Comparison of ENCODE assay signal across 14 cellular contexts in genomic region chr3:153979419-153980251, GRCh38.
DNase-seq lines count a peak whose midpoint lies in the region; ATAC-seq and TF ChIP-seq lines count a peak whose summit lies in the region.
"Had no signal": no experiment of that assay in that cellular context is flagged by ENCODE, and none has a peak within 500 bp of the region (broad histone marks: within the 10 kb centered on the region; RNA-seq: fewer than 3 reads in every experiment).

No MANE protein-coding gene starts in this region.

- no peaks in the 10 kb centered on the region for H3K79me1 ChIP-seq in neuronal stem cell (ENCODE audit: low read depth, low read length)

- no peak overlapping the region for H3K14ac ChIP-seq in neuronal stem cell (ENCODE audit: low read length)

- H3K27ac ChIP-seq in WERI-Rb-1 (peak overlapping the region; percentile 21; the same call in 1 of the 2 replicates), esophagus squamous epithelium (peak overlapping the region; percentile 73 to 91 (median 90)), neuronal stem cell (replicated peaks; ENCODE audit: low read length) (no peak overlapping the region)
- H3K27ac ChIP-seq: C4-2B had no signal

- no peak overlapping the region for H3K18ac ChIP-seq in neuronal stem cell (ENCODE audit: low read length)

- no peak overlapping the region for H3K4ac ChIP-seq in neuronal stem cell (ENCODE audit: low read length)

- no peak overlapping the region for H4K91ac ChIP-seq in neuronal stem cell (ENCODE audit: low read depth, low read length, poor library complexity)

- peak overlapping the region; percentile 9 for H2BK15ac ChIP-seq in neuronal stem cell (ENCODE audit: low read length)

- H3K4me1 ChIP-seq in esophagus squamous epithelium, result peaks cover 6 to 58% (median 22%) of the 10 kb centered on the region in 3 donors
- peaks cover 3 to 6% of the 10 kb centered on the region in 2 donors for H3K4me1 ChIP-seq in neuronal stem cell (ENCODE audit: control insufficient read depth in 2 of 2, insufficient read depth in 1 of 2, low read depth in 1 of 2, low read length in 2 of 2)

- H3K4me2 ChIP-seq in neuronal stem cell (ENCODE audit: insufficient read depth, low read length, poor library complexity, severe bottlenecking), result no peak overlapping the region

- no peak overlapping the region for H2AFZ ChIP-seq in neuronal stem cell (ENCODE audit: low read length)

- TF ChIP-seq CTCF in WERI-Rb-1 (IDR thresholded peaks at IDR 0.05; ENCODE audit: low read depth, low read length) (no peak), esophagus squamous epithelium (IDR thresholded peaks at IDR 0.05) (no peak)

- H3K9me3 ChIP-seq in WERI-Rb-1 (ENCODE audit: severe bottlenecking) (peaks cover 2% of the 10 kb centered on the region), esophagus squamous epithelium (no peaks in the 10 kb centered on the region), neuronal stem cell (replicated peaks in 1 of 2; ENCODE audit: control insufficient read depth in 2 of 2, insufficient read depth in 1 of 2, low read depth in 1 of 2, low read length in 2 of 2) (no peaks in the 10 kb centered on the region)

- H3K4me3 ChIP-seq in WERI-Rb-1 (ENCODE audit: low read depth, low read length) (no peak overlapping the region), esophagus squamous epithelium (peak overlapping the region; percentile 34 to 56 (median 43)), neuronal stem cell (ENCODE audit: low read length in 2 of 2) (no peak overlapping the region)

- ATAC-seq in GM21825 (IDR thresholded peaks at IDR 0.05; ENCODE audit: unreplicated experiment), result no peak
- ATAC-seq: SK-N-SH treated with all-trans-retinoic acid at 6 μM for 48 hours had no signal

- DNase-seq in DMS53 treated with DMSO at 0.1 percent for 48 hours (lab: John Stamatoyannopoulos, UW; ENCODE audit: unreplicated experiment) (peak; percentile 8), WERI-Rb-1 (no peak), esophagus squamous epithelium (lab: John Stamatoyannopoulos, UW) (no peak), neuronal stem cell (ENCODE audit: low spot score) (no peak), epidermal melanocyte (ENCODE audit: insufficient read length, low spot score) (no peak), GF-D8 (lab: John Stamatoyannopoulos, UW) (no peak)
- DNase-seq: DMS 273 treated with DMSO at 0.1 percent for 48 hours, KG1, NCI-H1417 treated with DMSO at 0.1 percent for 48 hours, NCI-H510A treated with DMSO at 0.1 percent for 48 hours, SHP77 treated with DMSO at 0.1 percent for 48 hours had no signal

- no peak overlapping the region for H2AK5ac ChIP-seq in neuronal stem cell (ENCODE audit: low read depth, low read length)

- H2BK120ac ChIP-seq in neuronal stem cell (ENCODE audit: low read depth, low read length), result no peak overlapping the region

- peak in 2 of 4 donors; percentile 25 to 34 for TF ChIP-seq POLR2A in esophagus squamous epithelium (IDR thresholded peaks at IDR 0.05)

- H4K8ac ChIP-seq in neuronal stem cell (ENCODE audit: low read depth, low read length), result no peak overlapping the region

- intact Hi-C loops in esophagus squamous epithelium (cut with DNase I), result no loop called here

- H3K27me3 ChIP-seq in WERI-Rb-1 (ENCODE audit: insufficient read depth, low read depth, severe bottlenecking) (no peaks in the 10 kb centered on the region), esophagus squamous epithelium (no peaks in the 10 kb centered on the region), neuronal stem cell (ENCODE audit: control insufficient read depth in 3 of 3, insufficient read depth in 3 of 3, low read depth in 1 of 3, low read length in 3 of 3) (no peaks in the 10 kb centered on the region)

- H3K23ac ChIP-seq in neuronal stem cell (ENCODE audit: low read depth, low read length, poor library complexity), result no peak overlapping the region

- H3K9ac ChIP-seq in neuronal stem cell (ENCODE audit: low read depth, low read length, poor library complexity), result no peak overlapping the region

- H2BK12ac ChIP-seq in neuronal stem cell (ENCODE audit: low read length), result no peak overlapping the region

- H2BK5ac ChIP-seq in neuronal stem cell (ENCODE audit: low read length), result no peak overlapping the region

- H3K36me3 ChIP-seq in WERI-Rb-1, result no peaks in the 10 kb centered on the region
- no peaks in the 10 kb centered on the region for H3K36me3 ChIP-seq in esophagus squamous epithelium
- no peaks in the 10 kb centered on the region for H3K36me3 ChIP-seq in neuronal stem cell (replicated peaks in 1 of 2; ENCODE audit: control insufficient read depth in 2 of 2, insufficient read depth in 2 of 2, low read length in 2 of 2)

- 32 to 50% methylated on average over 5 to 6 of the region's 6 CpGs for WGBS in esophagus squamous epithelium, 2 donors
- WGBS in neuronal stem cell (ENCODE audit: extremely low coverage in 2 of 2, insufficient read length in 2 of 2, insufficient replicate concordance in 1 of 2), 2 donors, result no CpG with 5 or more reads among the region's 6 CpGs

Comparison
In these comparisons a context has a peak if more than half of its experiments do, and no peak if none do; other contexts are left out.
1. H3K4me3 ChIP-seq: peak in esophagus squamous epithelium (4 of 4); none in WERI-Rb-1 (single experiment) and neuronal stem cell (0 of 2).